ENCODE assay signal across 10 cellular contexts in the genomic region with DNA sequence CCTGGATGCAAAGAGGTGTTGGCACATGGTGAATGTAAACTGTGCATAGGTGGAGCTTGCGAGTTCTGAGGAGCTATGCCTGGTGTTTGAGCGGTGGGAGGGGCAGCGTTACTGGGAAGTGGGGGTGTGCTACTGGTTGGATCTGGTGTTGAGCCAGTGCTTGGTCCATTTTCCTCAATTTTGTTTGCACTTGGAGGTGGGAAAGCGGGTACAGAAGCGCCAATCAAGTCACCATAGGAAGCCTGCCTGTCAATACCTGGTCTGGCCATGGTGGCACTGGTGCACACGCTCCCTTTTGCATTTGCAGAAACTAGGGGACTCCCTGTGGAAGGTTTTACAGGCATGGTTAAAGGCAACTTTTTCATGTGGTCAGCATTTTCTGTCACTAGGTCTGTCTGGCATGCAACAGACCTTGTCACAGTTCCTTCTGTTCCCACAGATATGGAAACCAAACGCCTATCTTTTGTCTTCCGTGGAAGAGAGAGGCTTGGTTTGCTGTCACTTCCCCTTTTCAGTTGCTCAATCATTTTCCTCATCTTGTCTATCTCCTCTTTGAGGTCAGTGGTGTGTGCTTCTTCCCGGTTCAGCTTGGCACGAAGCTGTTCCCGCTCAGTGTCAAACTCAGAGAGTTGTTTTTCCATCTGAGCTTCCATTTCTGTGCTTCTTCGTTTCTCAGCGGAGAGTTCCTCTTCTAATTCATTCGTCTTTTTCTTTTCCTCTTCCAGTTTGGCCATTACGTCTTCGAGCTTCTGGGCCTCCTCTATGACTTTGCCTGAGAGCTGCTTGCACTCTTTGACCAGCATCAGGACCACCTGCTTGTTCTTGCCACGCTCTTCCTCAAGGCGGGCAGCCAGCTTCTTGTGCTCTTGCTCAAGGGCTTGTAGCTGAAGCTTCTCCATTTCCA.
DNase-seq lines count a peak whose midpoint lies in the region; ATAC-seq and TF ChIP-seq lines count a peak whose summit lies in the region.
"Had no signal": no experiment of that assay in that cellular context is flagged by ENCODE, and none has a peak within 500 bp of the region (broad histone marks: within the 10 kb centered on the region; RNA-seq: fewer than 3 reads in every experiment).

No MANE protein-coding gene starts in this region.

- no peak overlapping the region for H2AFZ ChIP-seq in mesenchymal stem cell (ENCODE audit: low read depth, low read length)

- H2BK5ac ChIP-seq in mesenchymal stem cell (ENCODE audit: low read depth, low read length, poor library complexity, severe bottlenecking) = no peak overlapping the region

- no peaks in the 10 kb centered on the region for H3K9me3 Mint-ChIP-seq in endothelial cell (ENCODE audit: unreplicated experiment)

- no peaks in the 10 kb centered on the region for H3K27me3 ChIP-seq in mesenchymal stem cell (ENCODE audit: control insufficient read depth in 1 of 2, insufficient read depth in 1 of 2, low read length in 2 of 2)
- H3K27me3 ChIP-seq: cardiac muscle cell had no signal

- H4K91ac ChIP-seq in mesenchymal stem cell (ENCODE audit: low read length) = no peak overlapping the region

- no peak overlapping the region for H3K18ac ChIP-seq in mesenchymal stem cell (ENCODE audit: low read depth in 1 of 2, low read length in 2 of 2)

- no peak overlapping the region for H2AK5ac ChIP-seq in mesenchymal stem cell (ENCODE audit: low read length, severe bottlenecking)

- no peaks in the 10 kb centered on the region for H3K4me1 ChIP-seq in mesenchymal stem cell (ENCODE audit: control insufficient read depth, insufficient read depth, low read depth, low read length)

- H3K27ac Mint-ChIP-seq in endothelial cell (ENCODE audit: unreplicated experiment) = no peak overlapping the region

- H3K4me3 ChIP-seq in GM12865 (ENCODE audit: low read depth, low read length) = no peak overlapping the region
- no peak overlapping the region for H3K4me3 ChIP-seq in mesenchymal stem cell (ENCODE audit: insufficient read depth in 1 of 2, low read depth in 1 of 2, low read length in 2 of 2)
- H3K4me3 ChIP-seq: cardiac muscle cell, SK-N-MC had no signal

- ATAC-seq in GM21515 (IDR thresholded peaks at IDR 0.05; ENCODE audit: unreplicated experiment) = peak; percentile 60
- peak; percentile 74 for ATAC-seq in HG03565 (IDR thresholded peaks at IDR 0.05; ENCODE audit: unreplicated experiment)
- peak; percentile 75 for ATAC-seq in left ventricle myocardium superior

- no peak overlapping the region for H2BK15ac ChIP-seq in mesenchymal stem cell (ENCODE audit: low read depth, poor library complexity, severe bottlenecking)

- H3K27me3 Mint-ChIP-seq in endothelial cell (ENCODE audit: unreplicated experiment) = peaks cover 10% of the 10 kb centered on the region

- H2BK120ac ChIP-seq in mesenchymal stem cell (ENCODE audit: low read depth, low read length) = no peak overlapping the region

- H3K4ac ChIP-seq in mesenchymal stem cell (ENCODE audit: low read depth in 1 of 2, low read length in 2 of 2) = no peak overlapping the region

- peaks cover 1% of the 10 kb centered on the region for H3K79me1 ChIP-seq in mesenchymal stem cell (replicated peaks; ENCODE audit: low read length, poor library complexity, severe bottlenecking)

- intact Hi-C loops in left ventricle myocardium superior (cut with micrococcal nuclease) = no loop called here

- no peak overlapping the region for H2BK12ac ChIP-seq in mesenchymal stem cell (ENCODE audit: low read length in 2 of 2)

- peak; percentile 57 for DNase-seq in GM12865 (ENCODE audit: low read depth)
- DNase-seq in left ventricle myocardium superior = peak; percentile 36
- DNase-seq in mesenchymal stem cell = no peak
- no peak for DNase-seq in HK-2 (ENCODE audit: unreplicated experiment)
- DNase-seq in endothelial cell (ENCODE audit: low spot score) = no peak
- no peak for DNase-seq in DMS 273 (lab: John Stamatoyannopoulos, UW; ENCODE audit: unreplicated experiment)

- no peak overlapping the region for H4K8ac ChIP-seq in mesenchymal stem cell (ENCODE audit: low read length)

- H3K23ac ChIP-seq in mesenchymal stem cell (ENCODE audit: low read length in 2 of 2) = no peak overlapping the region

- H3K27ac ChIP-seq in mesenchymal stem cell (ENCODE audit: low read length, poor library complexity, severe bottlenecking) = no peak overlapping the region
- H3K27ac ChIP-seq: SK-N-MC had no signal

- H3K36me3 Mint-ChIP-seq in endothelial cell (ENCODE audit: low read depth, unreplicated experiment) = peaks cover 14% of the 10 kb centered on the region

- TF ChIP-seq CTCF in GM12865 (IDR thresholded peaks at IDR 0.05; ENCODE audit: insufficient read depth, low read depth, low read length, missing control alignments) (peak; percentile 19), endothelial cell (IDR thresholded peaks at IDR 0.05; ENCODE audit: unreplicated experiment) (no peak)

- no peak overlapping the region for H3K4me2 ChIP-seq in mesenchymal stem cell (ENCODE audit: low read length, poor library complexity, severe bottlenecking)

- H3K9ac ChIP-seq in mesenchymal stem cell (ENCODE audit: low read length) = no peak overlapping the region

- 98% methylated on average over 18 of the region's 18 CpGs for WGBS in mesenchymal stem cell

- H3K4me1 Mint-ChIP-seq in endothelial cell (ENCODE audit: unreplicated experiment) = peaks cover 6% of the 10 kb centered on the region

- H3K9me3 ChIP-seq in mesenchymal stem cell (ENCODE audit: control insufficient read depth, low read length) = no peaks in the 10 kb centered on the region

- no peak overlapping the region for H3K14ac ChIP-seq in mesenchymal stem cell (ENCODE audit: low read length in 2 of 2)

- H3K4me3 Mint-ChIP-seq in endothelial cell (ENCODE audit: unreplicated experiment) = no peak overlapping the region

- peaks cover 14 to 17% of the 10 kb centered on the region in 2 experiments for H3K36me3 ChIP-seq in mesenchymal stem cell (ENCODE audit: control insufficient read depth in 1 of 2, insufficient read depth in 2 of 2, low read depth in 1 of 2, low read length in 2 of 2)

Comparison
In these comparisons a context has a peak if more than half of its experiments do, and no peak if none do; other contexts are left out.
1. DNase-seq: peak in GM12865 (single experiment) and left ventricle myocardium superior (single experiment); none in mesenchymal stem cell (single experiment), HK-2 (single experiment), endothelial cell (single experiment) and DMS 273 (single experiment).
2. Peak in every context shown above with its lines, with median percentiles within 50 percentile points of each other: ATAC-seq.